In genomic region chr12:69239286-69239921, GRCh38 we compare ENCODE assay signal across 8 cellular contexts. TPM values are rescaled to one million over a fixed set of nuclear protein-coding genes. Genes with fewer than 3 reads are reported as not detected.
DNase-seq lines count a peak whose midpoint lies in the region; ATAC-seq, FAIRE-seq and TF ChIP-seq lines count a peak whose summit lies in the region.

Gene CPSF6, plus strand, starts transcription at chr12:69239569. Its CDS starts 78 bp downstream, at chr12:69239647.

- H3K27me3 ChIP-seq in HUES48 (ENCODE audit: control insufficient read depth, insufficient read depth, low read length) (no peaks in the 10 kb centered on the region; the same call in 1 of the 2 replicates), NT2/D1 (ENCODE audit: insufficient read depth, insufficient read length) (no peaks in the 10 kb centered on the region), H1 (replicated peaks in 1 of 4; ENCODE audit: control insufficient read depth in 3 of 4, extremely low read depth in 1 of 4, insufficient read depth in 3 of 4, low read length in 3 of 4) (peaks cover 0 to 1% (median 0%) of the 10 kb centered on the region in 4 experiments; a peak in 1 of 7 replicates), mesendoderm (ENCODE audit: insufficient read depth, low read length, poor library complexity) (no peaks in the 10 kb centered on the region)

- H3K27ac ChIP-seq in HUES48 (ENCODE audit: low read depth, low read length) (peak within 1 kb of the TSS; percentile 98), H1 (ENCODE audit: low read depth, low read length) (peak within 1 kb of the TSS; percentile 94), mesendoderm (ENCODE audit: low read depth, low read length) (peak within 1 kb of the TSS; percentile 98)

- peak within 1 kb of the TSS; percentile 54 for H4K91ac ChIP-seq in H1 (replicated peaks; ENCODE audit: insufficient read length, low read length)

- peaks cover 21 to 25% of the 10 kb centered on the region in 2 experiments for H4K20me1 ChIP-seq in H1 (replicated peaks in 1 of 2; ENCODE audit: control insufficient read depth in 1 of 2, insufficient read depth in 2 of 2, low read length in 2 of 2)

- H3K9ac ChIP-seq in HUES48 (ENCODE audit: low read depth, low read length) (peak within 1 kb of the TSS; percentile 98), NT2/D1 (ENCODE audit: insufficient read length, low read depth) (peak within 1 kb of the TSS; percentile 95), H1 (replicated peaks in 1 of 4; ENCODE audit: extremely low read depth in 1 of 4, low read depth in 3 of 4, low read length in 3 of 4) (peak within 1 kb of the TSS; percentile 90 to 100 (median 98)), mesendoderm (ENCODE audit: low read length) (peak within 1 kb of the TSS; percentile 80)

- POLR2A ChIA-PET in H1 (lab: Charles Lee; ENCODE audit: partially characterized antibody): interaction anchor here (0.5 to 7.0 kb wide), 11 partner anchors 9 to 1089 kb away, joined by 3 to 48 read pairs (median 3); no protein-coding TSS in a partner anchor

- peaks cover 13% of the 10 kb centered on the region; the same call in 1 of the 2 replicates for H3K36me3 ChIP-seq in HUES48 (ENCODE audit: control insufficient read depth, insufficient read depth, low read length)
- H3K36me3 ChIP-seq in NT2/D1 (ENCODE audit: insufficient read depth, insufficient read length, low read length): peaks cover 15% of the 10 kb centered on the region
- peaks cover 0 to 10% (median 0%) of the 10 kb centered on the region in 4 experiments; a peak in 2 of 8 replicates for H3K36me3 ChIP-seq in H1 (ENCODE audit: control insufficient read depth in 2 of 4, insufficient read depth in 4 of 4, low read length in 3 of 4)
- H3K36me3 ChIP-seq in mesendoderm (ENCODE audit: control insufficient read depth, insufficient read depth, low read length): no peaks in the 10 kb centered on the region

- no peak for TF ChIP-seq CTCF in Calu3 (IDR thresholded peaks at IDR 0.05; ENCODE audit: unreplicated experiment)
- TF ChIP-seq CTCF in H1 (IDR thresholded peaks at IDR 0.05; ENCODE audit: control extremely low read depth in 1 of 3, insufficient read depth in 1 of 3, low read depth in 1 of 3, low read length in 3 of 3): no peak

- H3K79me1 ChIP-seq in H1 (ENCODE audit: low read depth, low read length) (no peaks in the 10 kb centered on the region), mesendoderm (ENCODE audit: low read length) (no peaks in the 10 kb centered on the region)

- H3K79me2 ChIP-seq in H1 (ENCODE audit: control insufficient read depth in 1 of 2, insufficient read depth in 2 of 2, low read length in 2 of 2) (peaks cover 37 to 46% of the 10 kb centered on the region in 2 experiments), mesendoderm (ENCODE audit: control insufficient read depth, insufficient read depth, low read length) (peaks cover 45% of the 10 kb centered on the region)

- peaks cover 28% of the 10 kb centered on the region for H3K4me1 Mint-ChIP-seq in Calu3 (ENCODE audit: low read depth, unreplicated experiment)
- peaks cover 49% of the 10 kb centered on the region for H3K4me1 Mint-ChIP-seq in activated CD8-positive, alpha-beta memory T cell treated with anti-CD3 and anti-CD28 coated beads, Interleukin-2, amount 10 ng/mL, durations not matched to agents 7 days and 5 days

- H3K18ac ChIP-seq in H1 (ENCODE audit: extremely low read depth, low read length): peak within 1 kb of the TSS; percentile 93
- peak within 1 kb of the TSS; percentile 100 for H3K18ac ChIP-seq in mesendoderm (ENCODE audit: low read length)

- CTCF ChIA-PET in Calu3 (lab: Charles Lee) (no interaction called here), H1 (lab: Charles Lee; ENCODE audit: partially characterized antibody) (interaction anchor here (0.6 to 1.3 kb wide), 2 partner anchors 15 to 88 kb away, joined by 3 to 4 read pairs; no protein-coding TSS in a partner anchor)
- CTCF ChIA-PET in activated CD8-positive, alpha-beta memory T cell treated with anti-CD3 and anti-CD28 coated beads, Interleukin-2, amount 10 ng/mL, durations not matched to agents 7 days and 5 days (lab: Charles Lee): interaction anchor here (0.7 to 5.5 kb wide), 4 partner anchors 9 to 83 kb away, joined by 3 to 37 read pairs (median 4); no protein-coding TSS in a partner anchor

- peaks cover 6% of the 10 kb centered on the region for H3K23me2 ChIP-seq in H1 (ENCODE audit: low read depth, low read length)

- no peaks in the 10 kb centered on the region for H3K27me3 Mint-ChIP-seq in Calu3 (ENCODE audit: unreplicated experiment)
- no peaks in the 10 kb centered on the region for H3K27me3 Mint-ChIP-seq in activated CD8-positive, alpha-beta memory T cell treated with anti-CD3 and anti-CD28 coated beads, Interleukin-2, amount 10 ng/mL, durations not matched to agents 7 days and 5 days

- H4K5ac ChIP-seq in H1 (ENCODE audit: insufficient read length, low read depth, low read length): peak within 1 kb of the TSS; percentile 87
- peak within 1 kb of the TSS; percentile 68 for H4K5ac ChIP-seq in mesendoderm (ENCODE audit: low read length)

- H2BK120ac ChIP-seq in H1 (replicated peaks; ENCODE audit: low read depth, low read length) (peak within 1 kb of the TSS; percentile 75), mesendoderm (ENCODE audit: low read depth, low read length) (peak within 1 kb of the TSS; percentile 17)

- H4K8ac ChIP-seq in H1 (ENCODE audit: extremely low read depth, insufficient read depth, low read length) (peak within 1 kb of the TSS; percentile 97), mesendoderm (ENCODE audit: low read depth, low read length) (peak within 1 kb of the TSS; percentile 98)

- H2BK5ac ChIP-seq in H1 (ENCODE audit: low read depth, low read length): peak within 1 kb of the TSS; percentile 92
- peak within 1 kb of the TSS; percentile 63 for H2BK5ac ChIP-seq in mesendoderm (ENCODE audit: low read length)

- H3K14ac ChIP-seq in H1 (ENCODE audit: insufficient read length): no peak within 1 kb of the TSS

- H3K4me2 ChIP-seq in H1 (ENCODE audit: insufficient read depth in 1 of 2, low read depth in 2 of 2, low read length in 2 of 2) (peak within 1 kb of the TSS; percentile 76 to 98), mesendoderm (ENCODE audit: low read length) (peak within 1 kb of the TSS; percentile 80)

- H3K4me1 ChIP-seq in HUES48 (ENCODE audit: control insufficient read depth, insufficient read depth, low read length) (peaks cover 30% of the 10 kb centered on the region), NT2/D1 (ENCODE audit: insufficient read depth, insufficient read length) (no peaks in the 10 kb centered on the region), H1 (replicated peaks in 1 of 4; ENCODE audit: control insufficient read depth in 3 of 4, insufficient read depth in 4 of 4, low read length in 3 of 4) (peaks cover 0 to 10% (median 5%) of the 10 kb centered on the region in 4 experiments; a peak in 5 of 7 replicates), mesendoderm (ENCODE audit: control insufficient read depth, low read depth, low read length) (peaks cover 4% of the 10 kb centered on the region)

- peak within 1 kb of the TSS; percentile 98 for H3K4me3 ChIP-seq in HUES48 (ENCODE audit: low read depth, low read length)
- H3K4me3 ChIP-seq in NT2/D1 (ENCODE audit: insufficient read length, low read depth): peak within 1 kb of the TSS; percentile 84
- peak within 1 kb of the TSS; percentile 74 to 99 (median 88) for H3K4me3 ChIP-seq in H1 (ENCODE audit: extremely low read depth in 1 of 4, insufficient read depth in 2 of 4, low read depth in 3 of 4, low read length in 4 of 4)
- H3K4me3 ChIP-seq in mesendoderm (ENCODE audit: low read length): peak within 1 kb of the TSS; percentile 73

- H3K9me3 ChIP-seq in HUES48 (ENCODE audit: control insufficient read depth, insufficient read depth, low read length): no peaks in the 10 kb centered on the region
- no peaks in the 10 kb centered on the region for H3K9me3 ChIP-seq in NT2/D1 (ENCODE audit: insufficient read depth, low read length)
- H3K9me3 ChIP-seq in H1 (ENCODE audit: insufficient read depth in 2 of 2, low read depth in 1 of 2, low read length in 1 of 2): no peaks in the 10 kb centered on the region

- H3K23ac ChIP-seq in H1 (ENCODE audit: insufficient read length): no peak within 1 kb of the TSS
- H3K23ac ChIP-seq in mesendoderm (ENCODE audit: low read length): no peak within 1 kb of the TSS

- FAIRE-seq in H1 (lab: Jason Lieb, UNC): no peak

- H2BK20ac ChIP-seq in H1 (ENCODE audit: low read length): no peak within 1 kb of the TSS

- WGBS in H1 (ENCODE audit: extremely low coverage in 1 of 2, insufficient coverage in 1 of 2, insufficient read length in 1 of 2, insufficient replicate concordance in 2 of 2, low coverage in 1 of 2, low lambda C conversion rate in 2 of 2, missing lambda C conversion rate in 1 of 2), 2 experiments: 1% methylated on average over 56 of the region's 78 CpGs; no CpG with 5 or more reads in 1 of the 2 experiments
- no CpG with 5 or more reads among the region's 78 CpGs for WGBS in mesendoderm (ENCODE audit: extremely low coverage, insufficient coverage, low lambda C conversion rate)

- peak within 1 kb of the TSS; percentile 79 for H2AFZ ChIP-seq in H1 (ENCODE audit: low read length)

- no peak within 1 kb of the TSS; the same call in 1 of the 2 replicates for H2AK5ac ChIP-seq in H1 (ENCODE audit: low read depth, low read length)
- no peak within 1 kb of the TSS for H2AK5ac ChIP-seq in mesendoderm (ENCODE audit: low read length)

- no peak for TF ChIP-seq RAD21 in H1 (IDR thresholded peaks at IDR 0.05 in 1 of 2, conservative IDR thresholded peaks at IDR 0.05 in 1 of 2; ENCODE audit: low read depth in 2 of 2, low read length in 2 of 2)

- H3K9me3 Mint-ChIP-seq in Calu3 (ENCODE audit: low read depth, unreplicated experiment): no peaks in the 10 kb centered on the region
- no peaks in the 10 kb centered on the region for H3K9me3 Mint-ChIP-seq in activated CD8-positive, alpha-beta memory T cell treated with anti-CD3 and anti-CD28 coated beads, Interleukin-2, amount 10 ng/mL, durations not matched to agents 7 days and 5 days (ENCODE audit: low read depth)

- H3K36me3 Mint-ChIP-seq in Calu3 (ENCODE audit: insufficient read depth, unreplicated experiment): peaks cover 26% of the 10 kb centered on the region
- peaks cover 11% of the 10 kb centered on the region for H3K36me3 Mint-ChIP-seq in activated CD8-positive, alpha-beta memory T cell treated with anti-CD3 and anti-CD28 coated beads, Interleukin-2, amount 10 ng/mL, durations not matched to agents 7 days and 5 days

- H3K56ac ChIP-seq in H1 (replicated peaks; ENCODE audit: insufficient read length, low read depth, low read length) (peak within 1 kb of the TSS; percentile 80), mesendoderm (ENCODE audit: low read length) (peak within 1 kb of the TSS; percentile 97)

- intact Hi-C loops in Calu3 (cut with micrococcal nuclease; ENCODE audit: unreplicated experiment): no loop called here

- peak within 1 kb of the TSS; percentile 36; the same call in 1 of the 2 replicates for H2BK15ac ChIP-seq in H1 (ENCODE audit: low read length)
- H2BK15ac ChIP-seq in mesendoderm (replicated peaks; ENCODE audit: low read depth): no peak within 1 kb of the TSS

- peak within 1 kb of the TSS; percentile 98 for H3K27ac Mint-ChIP-seq in Calu3 (ENCODE audit: unreplicated experiment)
- H3K27ac Mint-ChIP-seq in activated CD8-positive, alpha-beta memory T cell treated with anti-CD3 and anti-CD28 coated beads, Interleukin-2, amount 10 ng/mL, durations not matched to agents 7 days and 5 days: peak within 1 kb of the TSS; percentile 99

- TF ChIP-seq POLR2A in H1 (IDR thresholded peaks at IDR 0.05; ENCODE audit: control extremely low read depth in 1 of 2, low read depth in 2 of 2, low read length in 2 of 2): peak; percentile 84 to 97

- peak within 1 kb of the TSS; percentile 77 for H2BK12ac ChIP-seq in H1 (ENCODE audit: low read depth, low read length)

- H3K4ac ChIP-seq in H1 (replicated peaks; ENCODE audit: insufficient read length, low read depth, low read length): peak within 1 kb of the TSS; percentile 53
- peak within 1 kb of the TSS; percentile 83 for H3K4ac ChIP-seq in mesendoderm (ENCODE audit: low read depth, low read length)

- no TSS peak for BruUV-seq in Calu3 (replicated peaks; lab: Mats Ljungman, UMichigan)

- peak in 1 of 2 experiments; percentile 83; a peak in 1 of 3 replicates for TF ChIP-seq EP300 in H1 (IDR thresholded peaks at IDR 0.05; ENCODE audit: borderline replicate concordance in 1 of 2, low read depth in 2 of 2, low read length in 2 of 2)

- peak; percentile 95 for ATAC-seq in GM21423 (IDR thresholded peaks at IDR 0.05; ENCODE audit: unreplicated experiment)
- ATAC-seq in activated CD8-positive, alpha-beta memory T cell treated with anti-CD3 and anti-CD28 coated beads, Interleukin-2, amount 10 ng/mL, durations not matched to agents 7 days and 5 days: peak; percentile 93

- DNase-seq in Calu3: peak; percentile 99
- peak; percentile 93 for DNase-seq in NT2/D1 (ENCODE audit: low read depth, low spot score)
- DNase-seq in activated CD8-positive, alpha-beta memory T cell treated with anti-CD3 and anti-CD28 coated beads, Interleukin-2, amount 10 ng/mL, durations not matched to agents 7 days and 5 days: peak; percentile 97
- DNase-seq in H1 (ENCODE audit: low read depth in 1 of 2, low spot score in 2 of 2): peak; percentile 70 to 95
- DNase-seq in mesendoderm: peak; percentile 97
- DNase-seq in stimulated activated CD8-positive, alpha-beta memory T cell treated with anti-CD3 and anti-CD28 coated beads, Interleukin-12 subunit alpha, Interleukin-12 subunit beta, amount 100 ng/mL, for 4 hours (ENCODE audit: low read depth): peak; percentile 97

- peak within 1 kb of the TSS; percentile 98 for H3K4me3 Mint-ChIP-seq in Calu3 (ENCODE audit: low read depth, unreplicated experiment)
- peak within 1 kb of the TSS; percentile 97 for H3K4me3 Mint-ChIP-seq in activated CD8-positive, alpha-beta memory T cell treated with anti-CD3 and anti-CD28 coated beads, Interleukin-2, amount 10 ng/mL, durations not matched to agents 7 days and 5 days

RNA-seq across cellular contexts. Expression of gene CPSF6, which starts in this region (rescaled TPM):
- 114 and 136 TPM in 2 replicates for total RNA-seq in Calu3 (2022)
- total RNA-seq in activated CD8-positive, alpha-beta memory T cell treated with anti-CD3 and anti-CD28 coated beads, Interleukin-2, amount 10 ng/mL, durations not matched to agents 7 days and 5 days: 100 to 1,000 TPM; 103 to 113 TPM
- total RNA-seq in H1 (2021; fragmentation: NEBNext Ultra II Directional; extraction: Animal tissue kit (Norgen Biotek cat#: 25700)): 156 and 167 TPM in 2 replicates
- 92.7 and 98.7 TPM in 2 replicates for polyA plus RNA-seq in H1 (2011; rRNA removed)
- 72.9 TPM for polyA plus RNA-seq in H1 (2011; cell fraction: cytosol; rRNA removed)
- polyA plus RNA-seq in H1 (2011; cell fraction: nucleus; rRNA removed): 142 TPM
- polyA plus RNA-seq in H1 (2012, experiment 1 of 2): 108 to 208 TPM (median 125 TPM) in 4 replicates
- polyA plus RNA-seq in H1 (2012, experiment 2 of 2): 46.5 TPM
- polyA plus RNA-seq in H1 (2013, experiment 1 of 2): 87.2 TPM
- polyA plus RNA-seq in H1 (2013, experiment 2 of 2): 80.9 TPM
- 118 and 121 TPM in 2 replicates for polyA minus RNA-seq in H1 (2011; rRNA and poly(A)+ RNA removed)
- polyA minus RNA-seq in H1 (2011; cell fraction: cytosol; rRNA and poly(A)+ RNA removed): 91.5 TPM
- polyA minus RNA-seq in H1 (2011; cell fraction: nucleus; rRNA and poly(A)+ RNA removed): 144 TPM
- polyA plus RNA-seq in mesendoderm (2013, experiment 1 of 2): 112 TPM
- polyA plus RNA-seq in mesendoderm (2013, experiment 2 of 2): 113 TPM

Comparison
In these comparisons a context has a peak if more than half of its experiments do, and no peak if none do; other contexts are left out.
1. Peak in every context shown above with its lines: DNase-seq, ATAC-seq, H3K4me3 ChIP-seq and H3K27ac ChIP-seq.